In genomic region chr6:24926639-24927038, GRCh38 we compare ENCODE assay signal across 17 cellular contexts. TPM values are rescaled to one million over a fixed set of nuclear protein-coding genes. Genes with fewer than 3 reads are reported as not detected.
A peak's percentile ranks its signal among the peaks of the same experiment; 100 is the strongest.
DNase-seq lines count a peak whose midpoint lies in the region; ATAC-seq and TF ChIP-seq lines count a peak whose summit lies in the region.
"Had no signal": no experiment of that assay in that cellular context is flagged by ENCODE, and none has a peak within 500 bp of the region (broad histone marks: within the 10 kb centered on the region; RNA-seq: fewer than 3 reads in every experiment).

No MANE protein-coding gene starts in this region.

- CTCF ChIA-PET in activated CD8-positive, alpha-beta T cell treated with anti-CD3 and anti-CD28 coated beads for 36 hours (lab: Charles Lee) = interaction anchor here (0.9 to 3.3 kb wide), 8 partner anchors 8 to 145 kb away, joined by 3 to 42 read pairs (median 7); partner anchors contain the start of gene RIPOR2

- no peaks in the 10 kb centered on the region for H3K9me3 ChIP-seq in DOHH2 (ENCODE audit: control insufficient read depth, insufficient read depth, low read length)
- H3K9me3 ChIP-seq: ascending aorta, tibial artery had no signal

- peaks cover 66% of the 10 kb centered on the region for H3K4me1 Mint-ChIP-seq in T-helper 1 cell treated with Interleukin-12 subunit alpha and Interleukin-12 subunit beta and Interleukin-4 antibody, amounts not matched to agents 30 μg/mL and 1 μg/mL, for 36 hours (ENCODE audit: low read depth)
- peaks cover 72% of the 10 kb centered on the region for H3K4me1 Mint-ChIP-seq in activated CD8-positive, alpha-beta T cell treated with anti-CD3 and anti-CD28 coated beads for 36 hours (ENCODE audit: low read depth)
- peaks cover 59 to 95% (median 75%) of the 10 kb centered on the region in 3 donors for H3K4me1 Mint-ChIP-seq in naive B cell

- H3K9me3 Mint-ChIP-seq in T-helper 1 cell treated with Interleukin-12 subunit alpha and Interleukin-12 subunit beta and Interleukin-4 antibody, amounts not matched to agents 30 μg/mL and 1 μg/mL, for 36 hours = peaks cover 6% of the 10 kb centered on the region
- H3K9me3 Mint-ChIP-seq in activated CD8-positive, alpha-beta T cell treated with anti-CD3 and anti-CD28 coated beads for 36 hours = peaks cover 8% of the 10 kb centered on the region
- H3K9me3 Mint-ChIP-seq in naive B cell = peaks cover 0 to 5% (median 0%) of the 10 kb centered on the region in 7 donors

- H3K9me2 ChIP-seq in DOHH2 (replicated peaks; ENCODE audit: control insufficient read depth, low read length) = no peaks in the 10 kb centered on the region

- TF ChIP-seq CTCF in DOHH2 (IDR thresholded peaks at IDR 0.05; ENCODE audit: low read depth, low read length, poor library complexity, severe bottlenecking) = no peak
- TF ChIP-seq CTCF in activated CD8-positive, alpha-beta T cell treated with anti-CD3 and anti-CD28 coated beads for 36 hours (IDR thresholded peaks at IDR 0.05) = no peak

- POLR2A ChIA-PET in activated CD8-positive, alpha-beta T cell treated with anti-CD3 and anti-CD28 coated beads for 36 hours (lab: Charles Lee) = interaction anchor here (0.8 to 13.3 kb wide), 7 partner anchors 9 to 211 kb away, joined by 3 to 191 read pairs (median 13); partner anchors contain the start of gene RIPOR2

- H3F3A ChIP-seq in DOHH2 (ENCODE audit: control insufficient read depth, insufficient read depth) = peaks cover 11% of the 10 kb centered on the region

- H3K27ac Mint-ChIP-seq in T-helper 1 cell treated with Interleukin-12 subunit alpha and Interleukin-12 subunit beta and Interleukin-4 antibody, amounts not matched to agents 30 μg/mL and 1 μg/mL, for 36 hours = peak overlapping the region; percentile 90
- peak overlapping the region; percentile 92 for H3K27ac Mint-ChIP-seq in activated CD8-positive, alpha-beta T cell treated with anti-CD3 and anti-CD28 coated beads for 36 hours
- H3K27ac Mint-ChIP-seq in naive B cell = peak overlapping the region; percentile 6 to 88 (median 75)

- peak overlapping the region; percentile 80 for H3K4me3 Mint-ChIP-seq in T-helper 1 cell treated with Interleukin-12 subunit alpha and Interleukin-12 subunit beta and Interleukin-4 antibody, amounts not matched to agents 30 μg/mL and 1 μg/mL, for 36 hours
- peak overlapping the region; percentile 66 for H3K4me3 Mint-ChIP-seq in activated CD8-positive, alpha-beta T cell treated with anti-CD3 and anti-CD28 coated beads for 36 hours
- H3K4me3 Mint-ChIP-seq in naive B cell = peak overlapping the region; percentile 61 to 98 (median 79)

- no peak for DNase-seq in T-helper 1 cell
- DNase-seq in activated CD8-positive, alpha-beta T cell treated with anti-CD3 and anti-CD28 coated beads for 36 hours = no peak
- DNase-seq in naive B cell = no peak
- no peak for DNase-seq in middle frontal gyrus (ENCODE audit: extremely low spot score, low spot score)
- DNase-seq in NOMO-1 treated with dmso at 0.1 percent for 144 hours (lab: John Stamatoyannopoulos, UW; ENCODE audit: unreplicated experiment) = no peak
- DNase-seq: activated CD8-positive, alpha-beta memory T cell treated with anti-CD3 and anti-CD28 coated beads, Interleukin-2, amount 50 U/mL, for 4 hours; COR-L47; tibial artery had no signal

- H4K20me1 ChIP-seq in DOHH2 (ENCODE audit: control insufficient read depth, insufficient read depth, low read depth, low read length) = no peaks in the 10 kb centered on the region

- intact Hi-C loops in activated CD8-positive, alpha-beta T cell treated with anti-CD3 and anti-CD28 coated beads for 36 hours (cut with micrococcal nuclease) = no loop called here

- H3K36me3 Mint-ChIP-seq in T-helper 1 cell treated with Interleukin-12 subunit alpha and Interleukin-12 subunit beta and Interleukin-4 antibody, amounts not matched to agents 30 μg/mL and 1 μg/mL, for 36 hours (ENCODE audit: low read depth) = peaks cover 56% of the 10 kb centered on the region
- H3K36me3 Mint-ChIP-seq in activated CD8-positive, alpha-beta T cell treated with anti-CD3 and anti-CD28 coated beads for 36 hours (ENCODE audit: low read depth) = peaks cover 26% of the 10 kb centered on the region
- H3K36me3 Mint-ChIP-seq in naive B cell = peaks cover 33% of the 10 kb centered on the region in 2 donors

- peaks cover 98% of the 10 kb centered on the region for H3K4me1 ChIP-seq in DOHH2 (ENCODE audit: control insufficient read depth, low read length)

- no peak overlapping the region for H3K27ac ChIP-seq in DOHH2 (ENCODE audit: low read depth, low read length)
- H3K27ac ChIP-seq: ascending aorta, neural progenitor cell, SK-N-MC, tibial artery had no signal

- ATAC-seq in activated CD8-positive, alpha-beta T cell treated with anti-CD3 and anti-CD28 coated beads for 36 hours = no peak
- no peak for ATAC-seq in naive B cell (ENCODE audit: low read depth in 2 of 2)
- no peak for ATAC-seq in HG03432 (IDR thresholded peaks at IDR 0.05; ENCODE audit: unreplicated experiment)
- ATAC-seq: GM12878 had no signal

- no peaks in the 10 kb centered on the region for H3K27me3 ChIP-seq in DOHH2 (ENCODE audit: control insufficient read depth, low read length)
- H3K27me3 ChIP-seq: ascending aorta, neural progenitor cell had no signal

- H3K27me3 Mint-ChIP-seq in T-helper 1 cell treated with Interleukin-12 subunit alpha and Interleukin-12 subunit beta and Interleukin-4 antibody, amounts not matched to agents 30 μg/mL and 1 μg/mL, for 36 hours (ENCODE audit: low read depth) = peaks cover 4% of the 10 kb centered on the region
- H3K27me3 Mint-ChIP-seq in activated CD8-positive, alpha-beta T cell treated with anti-CD3 and anti-CD28 coated beads for 36 hours = peaks cover 4% of the 10 kb centered on the region
- H3K27me3 Mint-ChIP-seq in naive B cell = no peaks in the 10 kb centered on the region

- peak overlapping the region; percentile 54 for H3K4me2 ChIP-seq in DOHH2 (ENCODE audit: low read length)
- H3K4me2 ChIP-seq: neural progenitor cell had no signal

- peaks cover 100% of the 10 kb centered on the region for H3K79me2 ChIP-seq in DOHH2 (ENCODE audit: control insufficient read depth, low read length)

- H3K4me3 ChIP-seq in DOHH2 (ENCODE audit: low read length) = peak overlapping the region; percentile 28; the same call in 1 of the 2 replicates
- H3K4me3 ChIP-seq: ascending aorta, GM12878, neural progenitor cell, SK-N-MC, tibial artery had no signal

- peaks cover 66% of the 10 kb centered on the region for H3K36me3 ChIP-seq in DOHH2 (ENCODE audit: control insufficient read depth, low read length)
- H3K36me3 ChIP-seq: ascending aorta, neural progenitor cell, tibial artery had no signal

RNA-seq across cellular contexts. Expression of gene RIPOR2, which starts 9.1 kb away (rescaled TPM):
- 10 to 100 TPM; 88.3 to 96.3 TPM for total RNA-seq in activated CD8-positive, alpha-beta T cell treated with anti-CD3 and anti-CD28 coated beads for 36 hours
- 100 to 1,000 TPM; 464 to 666 (median 484) TPM for polyA plus RNA-seq in naive B cell (ENCODE audit: low read depth in 6 of 6)
- total RNA-seq: A172, endothelial cell of umbilical vein had no signal
